ENCODE assay signal across 25 cellular contexts in genomic region chr6:149239573-149240209, GRCh38.
"Had no signal": no experiment of that assay in that cellular context is flagged by ENCODE, and none has a peak within 500 bp of the region (broad histone marks: within the 10 kb centered on the region; RNA-seq: fewer than 3 reads in every experiment).

No MANE protein-coding gene starts in this region.

- H3K4me2 ChIP-seq: KMS-11, SK-N-SH had no signal

- H3K36me3 ChIP-seq: Peyer's patch, SJSA1 had no signal

- H3K27me3 Mint-ChIP-seq: T-cell had no signal

- H3K27ac ChIP-seq: KMS-11, Peyer's patch, SJSA1 had no signal

- H3K4me1 ChIP-seq: Peyer's patch had no signal

- H3K27ac Mint-ChIP-seq: T-cell had no signal

- H3K9ac ChIP-seq: KMS-11, SK-N-SH had no signal

- H3K4me3 ChIP-seq: Peyer's patch, SJSA1 had no signal

- ATAC-seq: HepG2, PC-3, T-cell had no signal

- H3K27me3 ChIP-seq: Peyer's patch, SJSA1 had no signal

- DNase-seq: IMR-90, Kasumi-1, MV-4-11, NCI-H1048, NCI-H1105, NCI-H1417 treated with DMSO at 0.1 percent for 48 hours, NCI-H146, NCI-H1694 treated with DMSO at 0.1 percent for 48 hours, NCI-H1930, NCI-H2081, NCI-H2107, NCI-H2227 treated with DMSO at 0.1 percent for 48 hours, NCI-H524, NCI-H526 treated with DMSO at 0.1 percent for 48 hours, NCI-H748 treated with DMSO at 0.1 percent for 48 hours, PC-3, Peyer's patch, Right ventricle myocardium superior, SIG-M5, SK-N-SH, SW 1271, T-cell had no signal

- H3K4me3 Mint-ChIP-seq: T-cell had no signal

- H3K9me3 ChIP-seq: Peyer's patch, SK-N-SH had no signal

- H3K9me2 ChIP-seq: SK-N-SH had no signal
